In the genomic region with DNA sequence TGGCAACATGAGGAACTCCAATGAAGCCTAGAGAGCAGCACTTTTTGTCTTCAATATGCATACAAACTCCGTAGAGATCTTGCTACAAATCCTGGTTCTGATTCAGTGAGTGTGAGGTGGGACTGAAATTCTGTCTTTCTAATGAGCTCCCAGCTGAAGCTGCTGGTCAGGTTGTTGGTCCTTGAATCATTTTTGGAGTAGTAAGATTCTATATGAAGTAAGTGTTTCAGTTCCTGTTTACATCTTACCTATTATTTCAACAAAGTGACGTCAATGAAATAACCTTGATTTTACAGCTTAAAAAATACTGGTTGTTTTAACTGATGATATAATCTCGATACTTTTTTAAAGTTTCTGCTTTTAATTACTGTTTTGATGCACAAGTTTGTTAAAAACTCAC, we compare ENCODE assay signal across 15 cellular contexts. TPM values are rescaled to one million over a fixed set of nuclear protein-coding genes. Genes with fewer than 3 reads are reported as not detected.
A peak's percentile ranks its signal among the peaks of the same experiment; 100 is the strongest.
DNase-seq lines count a peak whose midpoint lies in the region; ATAC-seq lines count a peak whose summit lies in the region.
"Had no signal": no experiment of that assay in that cellular context is flagged by ENCODE, and none has a peak within 500 bp of the region (broad histone marks: within the 10 kb centered on the region; RNA-seq: fewer than 3 reads in every experiment).

No MANE protein-coding gene starts in this region.

- H3K4me1 Mint-ChIP-seq in naive B cell = peaks cover 8 to 17% (median 8%) of the 10 kb centered on the region in 3 donors

- no peak overlapping the region for H3K4me3 Mint-ChIP-seq in naive B cell
- H3K4me3 Mint-ChIP-seq: endodermal cell; T-helper 1 cell treated with Interleukin-12 subunit alpha and Interleukin-12 subunit beta and Interleukin-4 antibody, amounts not matched to agents 30 μg/mL and 1 μg/mL, for 36 hours had no signal

- no peaks in the 10 kb centered on the region for H3K9me3 Mint-ChIP-seq in naive B cell
- H3K9me3 Mint-ChIP-seq: endodermal cell; T-helper 1 cell treated with Interleukin-12 subunit alpha and Interleukin-12 subunit beta and Interleukin-4 antibody, amounts not matched to agents 30 μg/mL and 1 μg/mL, for 36 hours had no signal

- DNase-seq in naive B cell = no peak
- no peak for DNase-seq in GF-D8 (lab: John Stamatoyannopoulos, UW)
- DNase-seq in NCI-H1417 (lab: John Stamatoyannopoulos, UW) = no peak
- no peak for DNase-seq in D341Med (ENCODE audit: low spot score)
- DNase-seq: activated CD4-positive, CD25-positive, alpha-beta regulatory T cell treated with anti-CD3 and anti-CD28 coated beads, Interleukin-2, amount 50 U/mL, for 72 hours; activated T-cell treated with anti-CD3 and anti-CD28 coated beads for 4 hours; endodermal cell; foreskin fibroblast; mammary epithelial cell; NCI-H1694; NCI-H524 treated with DMSO at 0.1 percent for 48 hours had no signal

- peaks cover 15 to 20% of the 10 kb centered on the region in 2 donors for H3K36me3 Mint-ChIP-seq in naive B cell

- ATAC-seq in GM18861 (IDR thresholded peaks at IDR 0.05; ENCODE audit: unreplicated experiment) = peak; percentile 68
- ATAC-seq in GM21390 (IDR thresholded peaks at IDR 0.05; ENCODE audit: unreplicated experiment) = peak; percentile 43
- peak; percentile 80 for ATAC-seq in HG03175 (IDR thresholded peaks at IDR 0.05; ENCODE audit: unreplicated experiment)
- ATAC-seq in naive B cell (ENCODE audit: low read depth in 2 of 2) = peak; percentile 59 to 71

- no peaks in the 10 kb centered on the region for H3K27me3 Mint-ChIP-seq in naive B cell

- H3K27ac Mint-ChIP-seq in naive B cell = no peak overlapping the region
- H3K27ac Mint-ChIP-seq: endodermal cell; T-helper 1 cell treated with Interleukin-12 subunit alpha and Interleukin-12 subunit beta and Interleukin-4 antibody, amounts not matched to agents 30 μg/mL and 1 μg/mL, for 36 hours had no signal

RNA-seq across cellular contexts. Expression of a gene that starts 33.9 kb away (rescaled TPM):
- 10 to 100 TPM in 5 of 6 donors, 1 to 10 TPM in 1; 9.6 to 19.4 (median 14.6) TPM for polyA plus RNA-seq in naive B cell (ENCODE audit: low read depth in 6 of 6)
